ENCODE assay signal across 23 cellular contexts in the genomic region with DNA sequence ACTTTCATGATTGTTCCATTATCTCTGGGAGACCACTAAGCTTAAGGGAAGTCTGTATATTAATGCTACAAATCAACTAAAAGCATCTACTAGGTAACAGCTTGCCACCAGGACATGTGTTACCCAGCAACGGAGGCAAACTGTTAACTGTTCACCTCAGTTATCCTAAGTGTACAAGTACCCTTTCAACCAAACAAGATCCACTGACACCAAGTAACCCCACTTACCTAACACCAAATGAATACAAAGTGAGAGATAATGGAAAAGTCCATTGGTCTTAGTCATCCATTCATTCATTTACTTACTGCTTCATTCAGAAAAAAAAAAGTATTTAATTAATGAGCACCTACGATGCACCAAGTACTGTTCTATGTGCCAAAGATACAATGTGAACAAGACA.
"Had no signal": no experiment of that assay in that cellular context is flagged by ENCODE, and none has a peak within 500 bp of the region (broad histone marks: within the 10 kb centered on the region; RNA-seq: fewer than 3 reads in every experiment).

No MANE protein-coding gene starts in this region.

- H3K36me3 ChIP-seq: breast epithelium, lower lobe of right lung, prostate gland, thyroid gland had no signal

- H3K4me1 ChIP-seq: breast epithelium, esophagus squamous epithelium, gastroesophageal sphincter, prostate gland, thyroid gland had no signal

- H3K9me3 Mint-ChIP-seq: central memory CD8-positive, alpha-beta T cell had no signal

- H3K36me3 Mint-ChIP-seq: activated naive CD4-positive, alpha-beta T cell treated with anti-CD3 and anti-CD28 coated beads, Interleukin-2, amount 50 U/mL, for 72 hours had no signal

- H3K27me3 Mint-ChIP-seq: central memory CD8-positive, alpha-beta T cell; effector memory CD8-positive, alpha-beta T cell; naive B cell; stimulated activated naive CD8-positive, alpha-beta T cell treated with anti-CD3 and anti-CD28 coated beads, Interleukin-15, Interleukin-2, amounts not matched to agents 100 ng/mL and 50 ng/mL, for 24 hours had no signal

- H3K27ac Mint-ChIP-seq: activated naive CD4-positive, alpha-beta T cell treated with anti-CD3 and anti-CD28 coated beads, Interleukin-2, amount 50 U/mL, for 72 hours; effector memory CD8-positive, alpha-beta T cell; naive B cell; stimulated activated naive CD8-positive, alpha-beta T cell treated with anti-CD3 and anti-CD28 coated beads, Interleukin-15, Interleukin-2, amounts not matched to agents 100 ng/mL and 50 ng/mL, for 24 hours had no signal

- H3K27me3 ChIP-seq: breast epithelium, esophagus squamous epithelium, gastroesophageal sphincter, thyroid gland had no signal

- H3K4me3 Mint-ChIP-seq: central memory CD8-positive, alpha-beta T cell; effector memory CD8-positive, alpha-beta T cell; naive B cell; neural crest cell; stimulated activated naive CD8-positive, alpha-beta T cell treated with anti-CD3 and anti-CD28 coated beads, Interleukin-15, Interleukin-2, amounts not matched to agents 100 ng/mL and 50 ng/mL, for 24 hours had no signal

- DNase-seq: activated CD4-positive, alpha-beta T cell treated with anti-CD3 and anti-CD28 coated beads for 1 hour; activated gamma-delta T cell treated with Interleukin-2 at 50 U/mL for 16 hours; activated T-cell treated with anti-CD3 and anti-CD28 coated beads, Interleukin-2, amount 50 U/mL, for 1 hour; effector memory CD8-positive, alpha-beta T cell; esophagus squamous epithelium; head of caudate nucleus; islet precursor cell; left colon; lower lobe of right lung; naive B cell; right cardiac atrium; stimulated activated CD4-positive, alpha-beta T cell treated with anti-CD3 and anti-CD28 coated beads, Interleukin-1b, Interleukin-23, amount 100 ng/mL, for 48 hours; substantia nigra; thyroid gland; WERI-Rb-1 had no signal

- FAIRE-seq: colon had no signal

- H3K4me3 ChIP-seq: breast epithelium, esophagus squamous epithelium, gastroesophageal sphincter, lower lobe of right lung, prostate gland, thyroid gland had no signal

- H3K27ac ChIP-seq: breast epithelium, esophagus squamous epithelium, gastroesophageal sphincter, lower lobe of right lung, prostate gland, thyroid gland, WERI-Rb-1 had no signal

- H3K4me1 Mint-ChIP-seq: central memory CD8-positive, alpha-beta T cell; naive B cell had no signal

- ATAC-seq: activated naive CD4-positive, alpha-beta T cell treated with anti-CD3 and anti-CD28 coated beads, Interleukin-2, amount 50 U/mL, for 72 hours; effector memory CD8-positive, alpha-beta T cell; gastroesophageal sphincter; left colon; lower lobe of right lung; right cardiac atrium had no signal

- H3K9me3 ChIP-seq: breast epithelium, esophagus squamous epithelium, lower lobe of right lung, prostate gland, thyroid gland had no signal
